ENCODE assay signal across 32 cellular contexts in the genomic region with DNA sequence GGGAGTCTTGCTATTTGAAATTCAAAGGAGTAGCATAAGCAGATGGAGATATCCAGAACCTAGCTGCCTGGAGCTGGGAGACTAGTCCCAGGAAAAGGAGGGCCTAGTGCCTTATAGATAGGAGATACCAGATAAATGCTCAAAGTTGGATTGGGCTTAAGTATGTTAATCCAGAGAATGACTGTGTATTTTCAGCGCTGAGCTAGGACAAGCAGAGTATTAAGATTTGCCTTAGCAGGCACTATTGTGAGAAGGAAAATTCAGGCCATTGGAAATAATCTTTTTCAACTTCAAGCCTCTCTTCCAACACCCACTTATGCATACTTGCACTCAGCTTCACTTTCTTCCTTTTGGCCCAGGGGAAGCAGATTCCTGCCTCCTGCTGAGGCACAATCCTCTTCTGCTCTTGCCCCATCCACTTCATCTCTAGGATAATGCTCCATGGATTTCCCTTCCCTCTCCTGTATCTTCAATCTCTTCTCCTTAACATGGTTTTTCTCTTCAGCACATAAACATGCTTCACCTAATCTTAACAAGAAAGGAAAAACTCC. TPM values are rescaled to one million over a fixed set of nuclear protein-coding genes. Genes with fewer than 3 reads are reported as not detected.
DNase-seq lines count a peak whose midpoint lies in the region; ATAC-seq and TF ChIP-seq lines count a peak whose summit lies in the region.
"Had no signal": no experiment of that assay in that cellular context is flagged by ENCODE, and none has a peak within 500 bp of the region (broad histone marks: within the 10 kb centered on the region; RNA-seq: fewer than 3 reads in every experiment).

No MANE protein-coding gene starts in this region.

- peaks cover 79% of the 10 kb centered on the region for H3K4me1 ChIP-seq in BLaER1
- H3K4me1 ChIP-seq in HUES48 (ENCODE audit: control insufficient read depth, insufficient read depth, low read length) = peaks cover 7% of the 10 kb centered on the region; the same call in 1 of the 2 replicates
- H3K4me1 ChIP-seq in body of pancreas = peaks cover 27% of the 10 kb centered on the region
- H3K4me1 ChIP-seq: Caco-2 had no signal

- H3K9ac ChIP-seq in BLaER1 (no peak overlapping the region), HUES48 (ENCODE audit: low read depth, low read length) (no peak overlapping the region)

- intact Hi-C loops in body of pancreas (cut with DNase I) = no loop called here

- H3K4me3 Mint-ChIP-seq in naive B cell = no peak overlapping the region
- H3K4me3 Mint-ChIP-seq: activated CD8-positive, alpha-beta memory T cell treated with anti-CD3 and anti-CD28 coated beads, Interleukin-2, amount 10 ng/mL, durations not matched to agents 7 days and 5 days; endodermal cell; naive thymus-derived CD4-positive, alpha-beta T cell had no signal

- H3K9me3 ChIP-seq in BLaER1 (no peaks in the 10 kb centered on the region), HUES48 (ENCODE audit: control insufficient read depth, insufficient read depth, low read length) (no peaks in the 10 kb centered on the region), body of pancreas (no peaks in the 10 kb centered on the region)
- H3K9me3 ChIP-seq: BE2C, Caco-2, esophagus squamous epithelium, upper lobe of right lung had no signal

- ATAC-seq in naive B cell (ENCODE audit: low read depth in 2 of 2) (no peak), body of pancreas (no peak)
- ATAC-seq: activated CD8-positive, alpha-beta memory T cell treated with anti-CD3 and anti-CD28 coated beads, Interleukin-2, amount 10 ng/mL, durations not matched to agents 7 days and 5 days; left cardiac atrium; naive thymus-derived CD4-positive, alpha-beta T cell; upper lobe of right lung had no signal

- no peaks in the 10 kb centered on the region for H3K27me3 Mint-ChIP-seq in naive B cell
- H3K27me3 Mint-ChIP-seq: activated CD8-positive, alpha-beta memory T cell treated with anti-CD3 and anti-CD28 coated beads, Interleukin-2, amount 10 ng/mL, durations not matched to agents 7 days and 5 days; naive thymus-derived CD4-positive, alpha-beta T cell had no signal

- 75 to 86% methylated on average over 1 of the region's 1 CpG for WGBS in body of pancreas, 2 donors

- H3K4me2 ChIP-seq in BLaER1 = 0 out of 2 replicates have a peak overlapping the region, but pooled peaks have one; percentile 1
- H3K4me2 ChIP-seq: hepatocyte had no signal

- peaks cover 12 to 25% of the 10 kb centered on the region in 2 donors for H3K36me3 Mint-ChIP-seq in naive B cell

- peak overlapping the region; percentile 72 to 94 (median 88) for H3K27ac Mint-ChIP-seq in naive B cell
- H3K27ac Mint-ChIP-seq: activated CD8-positive, alpha-beta memory T cell treated with anti-CD3 and anti-CD28 coated beads, Interleukin-2, amount 10 ng/mL, durations not matched to agents 7 days and 5 days; endodermal cell had no signal

- H3K36me3 ChIP-seq in BLaER1 (peaks cover 25% of the 10 kb centered on the region), HUES48 (ENCODE audit: control insufficient read depth, insufficient read depth, low read length) (0 out of 2 replicates have a peak, but pooled peaks cover 4% of the 10 kb centered on the region), body of pancreas (replicated peaks in 1 of 2; ENCODE audit: insufficient read depth in 1 of 2, low read depth in 2 of 2) (no peaks in the 10 kb centered on the region)
- H3K36me3 ChIP-seq: brain microvascular endothelial cell, WERI-Rb-1 had no signal

- H3K4me1 Mint-ChIP-seq in naive B cell = peaks cover 58 to 78% (median 72%) of the 10 kb centered on the region in 3 donors

- peaks cover 76% of the 10 kb centered on the region for H4K20me1 ChIP-seq in BLaER1

- H3K27ac ChIP-seq in BLaER1 (no peak overlapping the region), HUES48 (ENCODE audit: low read depth, low read length) (peak overlapping the region; percentile 29), body of pancreas (no peak overlapping the region)
- H3K27ac ChIP-seq: brain microvascular endothelial cell, coronary artery, esophagus squamous epithelium, hepatocyte, skin epidermis, upper lobe of right lung, WERI-Rb-1 had no signal

- H3K9me3 Mint-ChIP-seq in naive B cell = no peaks in the 10 kb centered on the region

- H3K27me3 ChIP-seq in BLaER1 (no peaks in the 10 kb centered on the region), HUES48 (ENCODE audit: control insufficient read depth, insufficient read depth, low read length) (no peaks in the 10 kb centered on the region), body of pancreas (no peaks in the 10 kb centered on the region)
- H3K27me3 ChIP-seq: BE2C, esophagus squamous epithelium, hepatocyte, upper lobe of right lung had no signal

- DNase-seq in choroid plexus epithelial cell (ENCODE audit: low read depth) = peak; percentile 16
- no peak for DNase-seq in naive B cell
- no peak for DNase-seq in body of pancreas
- DNase-seq in SHP77 treated with DMSO at 0.1 percent for 48 hours (lab: John Stamatoyannopoulos, UW) = no peak
- DNase-seq in DMS79 (lab: John Stamatoyannopoulos, UW) = no peak
- DNase-seq in amniotic stem cell (lab: John Stamatoyannopoulos, UW) = no peak
- DNase-seq: activated CD8-positive, alpha-beta memory T cell treated with anti-CD3 and anti-CD28 coated beads, Interleukin-2, amount 10 ng/mL, durations not matched to agents 7 days and 5 days; activated naive CD4-positive, alpha-beta T cell; activated T-cell treated with anti-CD3 and anti-CD28 coated beads, Interleukin-2, amount 50 U/mL, for 48 hours; BE2C; brain microvascular endothelial cell; Caco-2; DMS79 treated with DMSO at 0.1 percent for 48 hours; endodermal cell; esophagus squamous epithelium; foreskin melanocyte; GF-D8; left cardiac atrium; naive thymus-derived CD4-positive, alpha-beta T cell; NCI-H1092; NCI-H187; NCI-H69; occipital lobe; Right ventricle myocardium superior; T1000; WERI-Rb-1 had no signal

- no peak overlapping the region for H3K4me3 ChIP-seq in BLaER1
- H3K4me3 ChIP-seq in HUES48 (ENCODE audit: low read depth, low read length) = no peak overlapping the region
- H3K4me3 ChIP-seq in choroid plexus epithelial cell (ENCODE audit: low read depth, low read length) = no peak overlapping the region
- H3K4me3 ChIP-seq in body of pancreas = no peak overlapping the region
- H3K4me3 ChIP-seq: coronary artery, esophagus squamous epithelium, hepatocyte, skin epidermis, upper lobe of right lung had no signal

- no peak for TF ChIP-seq CTCF in choroid plexus epithelial cell (conservative IDR thresholded peaks at IDR 0.05; ENCODE audit: low read depth, low read length)
- no peak for TF ChIP-seq CTCF in body of pancreas (IDR thresholded peaks at IDR 0.05)

- no peak for TF ChIP-seq POLR2A in body of pancreas (IDR thresholded peaks at IDR 0.05)

RNA-seq across cellular contexts. Expression of a gene that starts 21.1 kb away (rescaled TPM):
- polyA plus RNA-seq in naive B cell (ENCODE audit: low read depth in 6 of 6) = 10 to 100 TPM in 3 of 6 donors, 1 to 10 TPM in 2, not detected in 1; 8.5 to 16.9 (median 10.6) TPM
- total RNA-seq in body of pancreas = 10 to 100 TPM; 11.4 to 18.1 TPM

RNA-seq across cellular contexts. Expression of a gene that starts 42.7 kb away (rescaled TPM):
- polyA plus RNA-seq in naive B cell (ENCODE audit: low read depth in 6 of 6) = 10 to 100 TPM; 12.6 to 50.8 (median 28.2) TPM
- total RNA-seq in body of pancreas = 100 to 1,000 TPM in 1 of 2 donors, 10 to 100 TPM in 1; 72.9 to 125 TPM
